ENCODE assay signal across 19 cellular contexts in genomic region chrX:153773218-153773611, GRCh38. TPM values are rescaled to one million over a fixed set of nuclear protein-coding genes. Genes with fewer than 3 reads are reported as not detected.
"Had no signal": no experiment of that assay in that cellular context is flagged by ENCODE, and none has a peak within 500 bp of the region (broad histone marks: within the 10 kb centered on the region; RNA-seq: fewer than 3 reads in every experiment).

No MANE protein-coding gene starts in this region.

- H3K27ac Mint-ChIP-seq: activated CD4-positive, alpha-beta memory T cell treated with anti-CD3 and anti-CD28 coated beads for 36 hours; activated naive CD8-positive, alpha-beta T cell treated with anti-CD3 and anti-CD28 coated beads, Interleukin-2, amount 10 ng/mL, durations not matched to agents 7 days and 5 days; endodermal cell; T-cell had no signal

- H3K9me3 Mint-ChIP-seq: activated CD4-positive, alpha-beta memory T cell treated with anti-CD3 and anti-CD28 coated beads for 36 hours; activated naive CD8-positive, alpha-beta T cell treated with anti-CD3 and anti-CD28 coated beads, Interleukin-2, amount 10 ng/mL, durations not matched to agents 7 days and 5 days; activated T-cell treated with anti-CD3 and anti-CD28 coated beads, Interleukin-2, amount 50 U/mL, for 4 hours; T-cell had no signal

- ATAC-seq: activated T-cell treated with anti-CD3 and anti-CD28 coated beads, Interleukin-2, amount 50 U/mL, for 4 hours; gastrocnemius medialis; heart right ventricle; left colon; pancreas; stimulated activated naive CD8-positive, alpha-beta T cell treated with anti-CD3 and anti-CD28 coated beads, Interleukin-15, Interleukin-2, amounts not matched to agents 100 U/mL and 50 U/mL, for 24 hours; T-cell had no signal

- H3K4me1 Mint-ChIP-seq: activated naive CD8-positive, alpha-beta T cell treated with anti-CD3 and anti-CD28 coated beads, Interleukin-2, amount 10 ng/mL, durations not matched to agents 7 days and 5 days; endodermal cell; T-cell had no signal

- H3K36me3 Mint-ChIP-seq: activated CD4-positive, alpha-beta memory T cell treated with anti-CD3 and anti-CD28 coated beads for 36 hours; activated naive CD8-positive, alpha-beta T cell treated with anti-CD3 and anti-CD28 coated beads, Interleukin-2, amount 10 ng/mL, durations not matched to agents 7 days and 5 days; T-cell had no signal

- DNase-seq: activated CD4-positive, alpha-beta memory T cell treated with anti-CD3 and anti-CD28 coated beads for 36 hours; activated CD4-positive, alpha-beta T cell treated with anti-CD3 and anti-CD28 coated beads for 1 hour; activated gamma-delta T cell treated with Interleukin-2 at 50 U/mL for 16 hours; activated naive CD8-positive, alpha-beta T cell treated with anti-CD3 and anti-CD28 coated beads, Interleukin-2, amount 10 ng/mL, durations not matched to agents 7 days and 5 days; activated T-cell treated with anti-CD3 and anti-CD28 coated beads, Interleukin-2, amount 50 U/mL, for 4 hours; brain microvascular endothelial cell; dermis blood vessel endothelial cell; endodermal cell; erythroblast; retina; stimulated activated naive CD8-positive, alpha-beta T cell treated with anti-CD3 and anti-CD28 coated beads, Interleukin-15, Interleukin-2, amounts not matched to agents 100 U/mL and 50 U/mL, for 24 hours; T-helper 9 cell; transverse colon had no signal

- H3K27me3 Mint-ChIP-seq: activated CD4-positive, alpha-beta memory T cell treated with anti-CD3 and anti-CD28 coated beads for 36 hours; activated naive CD8-positive, alpha-beta T cell treated with anti-CD3 and anti-CD28 coated beads, Interleukin-2, amount 10 ng/mL, durations not matched to agents 7 days and 5 days; T-cell had no signal

- H3K4me3 Mint-ChIP-seq: activated CD4-positive, alpha-beta memory T cell treated with anti-CD3 and anti-CD28 coated beads for 36 hours; activated naive CD8-positive, alpha-beta T cell treated with anti-CD3 and anti-CD28 coated beads, Interleukin-2, amount 10 ng/mL, durations not matched to agents 7 days and 5 days; activated T-cell treated with anti-CD3 and anti-CD28 coated beads, Interleukin-2, amount 50 U/mL, for 4 hours; endodermal cell; T-cell had no signal

RNA-seq across cellular contexts. Expression of gene SRPK3, which starts 7.6 kb away (rescaled TPM):
- total RNA-seq: activated CD4-positive, alpha-beta memory T cell treated with anti-CD3 and anti-CD28 coated beads for 36 hours; activated naive CD8-positive, alpha-beta T cell treated with anti-CD3 and anti-CD28 coated beads, Interleukin-2, amount 10 ng/mL, durations not matched to agents 7 days and 5 days; activated T-cell treated with anti-CD3 and anti-CD28 coated beads, Interleukin-2, amount 50 U/mL, for 4 hours; endodermal cell; smooth muscle cell; T-cell had no signal
